ENCODE assay signal across 14 cellular contexts in the genomic region with DNA sequence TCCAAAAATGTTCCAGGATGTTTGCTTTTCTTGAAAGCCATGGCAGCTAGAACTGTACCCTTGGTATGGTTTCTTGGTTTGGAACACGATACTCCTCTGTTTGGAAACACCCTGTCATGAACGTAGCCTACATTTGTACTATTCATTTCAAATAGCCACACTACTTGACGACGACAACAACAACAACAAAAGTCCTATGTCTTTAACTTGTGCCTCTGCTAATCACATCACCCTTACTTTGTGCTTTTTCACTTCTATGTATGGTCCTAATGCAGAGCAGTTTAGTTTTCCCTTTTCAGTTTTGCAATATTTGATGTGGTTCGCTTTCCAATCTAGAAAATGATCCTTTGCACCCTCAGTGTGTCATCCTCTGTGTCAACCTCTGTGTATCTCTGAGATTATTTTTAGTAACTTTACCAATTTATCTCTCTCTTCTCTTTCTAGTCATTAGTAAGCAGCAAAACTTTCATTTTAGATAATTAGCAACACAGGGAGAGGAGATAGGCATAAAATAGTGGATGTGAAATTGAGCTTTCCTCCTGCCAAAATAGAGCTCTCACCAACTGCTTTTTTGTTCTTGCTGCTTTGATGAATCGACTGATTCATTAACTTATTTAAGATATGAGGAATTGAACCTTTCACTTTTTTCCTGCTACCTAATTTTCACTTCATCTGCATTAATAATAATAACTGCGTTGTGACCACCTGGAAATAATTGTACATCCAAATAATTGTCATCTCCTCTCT. TPM values are rescaled to one million over a fixed set of nuclear protein-coding genes. Genes with fewer than 3 reads are reported as not detected.
DNase-seq lines count a peak whose midpoint lies in the region; ATAC-seq lines count a peak whose summit lies in the region.
"Had no signal": no experiment of that assay in that cellular context is flagged by ENCODE, and none has a peak within 500 bp of the region (broad histone marks: within the 10 kb centered on the region; RNA-seq: fewer than 3 reads in every experiment).

No MANE protein-coding gene starts in this region.

- H3K4me3 Mint-ChIP-seq in activated T-cell treated with anti-CD3 and anti-CD28 coated beads, Interleukin-2, amount 50 U/mL, for 72 hours: peak overlapping the region; percentile 2 to 65
- H3K4me3 Mint-ChIP-seq: activated CD4-positive, alpha-beta memory T cell treated with anti-CD3 and anti-CD28 coated beads for 36 hours had no signal

- peak overlapping the region; percentile 42 for H2AFZ ChIP-seq in GM23248

- H3K4me1 ChIP-seq in GM23248 (ENCODE audit: insufficient read depth): peaks cover 46% of the 10 kb centered on the region
- H3K4me1 ChIP-seq: SJSA1, uterus had no signal

- ATAC-seq in activated T-cell treated with anti-CD3 and anti-CD28 coated beads, Interleukin-2, amount 50 U/mL, for 72 hours (replicated peaks in 1 of 2): peak; percentile 88 to 91
- peak; percentile 76 for ATAC-seq in HG03460 (IDR thresholded peaks at IDR 0.05; ENCODE audit: unreplicated experiment)
- ATAC-seq in stimulated activated naive CD8-positive, alpha-beta T cell treated with anti-CD3 and anti-CD28 coated beads, Interleukin-15, Interleukin-2, amounts not matched to agents 100 U/mL and 50 U/mL, for 24 hours: peak; percentile 85
- ATAC-seq in HG03457 (IDR thresholded peaks at IDR 0.05; ENCODE audit: unreplicated experiment): no peak
- no peak for ATAC-seq in GM19467 (IDR thresholded peaks at IDR 0.05; ENCODE audit: unreplicated experiment)

- H4K20me1 ChIP-seq in GM23248 (ENCODE audit: insufficient read depth): no peaks in the 10 kb centered on the region

- peaks cover 5 to 7% of the 10 kb centered on the region in 2 donors for H3K36me3 Mint-ChIP-seq in activated T-cell treated with anti-CD3 and anti-CD28 coated beads, Interleukin-2, amount 50 U/mL, for 72 hours (ENCODE audit: insufficient read depth in 2 of 2)
- H3K36me3 Mint-ChIP-seq: activated CD4-positive, alpha-beta memory T cell treated with anti-CD3 and anti-CD28 coated beads for 36 hours had no signal

- H3K4me1 Mint-ChIP-seq in activated T-cell treated with anti-CD3 and anti-CD28 coated beads, Interleukin-2, amount 50 U/mL, for 72 hours (ENCODE audit: low read depth): peaks cover 22% of the 10 kb centered on the region

- peaks cover 6% of the 10 kb centered on the region for H3K27me3 Mint-ChIP-seq in activated T-cell treated with anti-CD3 and anti-CD28 coated beads, Interleukin-2, amount 50 U/mL, for 72 hours (ENCODE audit: low read depth)

- no peaks in the 10 kb centered on the region for H3K9me3 ChIP-seq in GM23248 (ENCODE audit: low read depth)
- H3K9me3 ChIP-seq: SJSA1, uterus had no signal

- H3K9ac ChIP-seq in GM23248: no peak overlapping the region

- H3K27ac ChIP-seq in GM23248: peak overlapping the region; percentile 80
- H3K27ac ChIP-seq: SJSA1, uterus had no signal

- peaks cover 2 to 4% of the 10 kb centered on the region in 2 donors for H3K9me3 Mint-ChIP-seq in activated T-cell treated with anti-CD3 and anti-CD28 coated beads, Interleukin-2, amount 50 U/mL, for 72 hours

- WGBS in GM23248 (ENCODE audit: low coverage in 1 of 2, low lambda C conversion rate in 2 of 2, missing lambda C conversion rate in 2 of 2), 2 experiments: 65 to 71% methylated on average over 7 of the region's 7 CpGs

- peak overlapping the region; percentile 36 for H3K27ac Mint-ChIP-seq in activated T-cell treated with anti-CD3 and anti-CD28 coated beads, Interleukin-2, amount 50 U/mL, for 72 hours
- H3K27ac Mint-ChIP-seq: activated CD4-positive, alpha-beta memory T cell treated with anti-CD3 and anti-CD28 coated beads for 36 hours had no signal

- peaks cover 43% of the 10 kb centered on the region for H3F3A ChIP-seq in GM23248 (ENCODE audit: insufficient read depth)

- no peaks in the 10 kb centered on the region for H3K36me3 ChIP-seq in GM23248 (ENCODE audit: low read depth)
- H3K36me3 ChIP-seq: SJSA1, uterus had no signal

- DNase-seq in activated T-cell treated with anti-CD3 and anti-CD28 coated beads, Interleukin-2, amount 50 U/mL, for 72 hours: no peak
- DNase-seq in activated T-cell treated with anti-CD3 and anti-CD28 coated beads for 4 hours (no peak), GM23248 (no peak)
- DNase-seq in stimulated activated naive CD8-positive, alpha-beta T cell treated with anti-CD3 and anti-CD28 coated beads, Interleukin-15, Interleukin-2, amounts not matched to agents 100 U/mL and 50 U/mL, for 24 hours: no peak
- no peak for DNase-seq in stimulated activated CD4-positive, alpha-beta T cell treated with anti-CD3 and anti-CD28 coated beads, Interleukin-4, amount 100 ng/mL, for 24 hours
- DNase-seq: activated CD4-positive, alpha-beta memory T cell treated with anti-CD3 and anti-CD28 coated beads for 36 hours; kidney glomerular epithelial cell; nucleus accumbens; uterus had no signal

- no peaks in the 10 kb centered on the region; the same call in 1 of the 2 replicates for H3K9me2 ChIP-seq in GM23248 (ENCODE audit: insufficient read depth)

- H3K27me3 ChIP-seq in GM23248 (replicated peaks; ENCODE audit: insufficient read depth): no peaks in the 10 kb centered on the region
- H3K27me3 ChIP-seq: SJSA1, uterus had no signal

- H3K4me2 ChIP-seq in GM23248 (ENCODE audit: unreplicated experiment): peak overlapping the region; percentile 61

- H3K79me2 ChIP-seq in GM23248 (ENCODE audit: insufficient read depth): no peaks in the 10 kb centered on the region

- in situ Hi-C loops in GM23248 (cut with MboI): no loop called here

- no peak overlapping the region for H3K4me3 ChIP-seq in GM23248
- H3K4me3 ChIP-seq: SJSA1, uterus had no signal

RNA-seq across cellular contexts. Expression of a gene that starts 44.1 kb away (rescaled TPM):
- total RNA-seq in activated T-cell treated with anti-CD3 and anti-CD28 coated beads, Interleukin-2, amount 50 U/mL, for 72 hours: 1 to 10 TPM; 1.6 to 2.3 TPM
- total RNA-seq in GM23248 (2014; rRNA removed; shearing (Covaris generic)): not detected in 2 replicates
- polyA plus RNA-seq in GM23248 (2016; fragmentation: Nextera tagmentation; extraction: Ambion mirVana): not detected in 2 replicates
- total RNA-seq: fibroblast of lung, SJSA1 had no signal

Comparison
In these comparisons a context has a peak if more than half of its experiments do, and no peak if none do; other contexts are left out.
1. ATAC-seq: peak in activated T-cell treated with anti-CD3 and anti-CD28 coated beads, Interleukin-2, amount 50 U/mL, for 72 hours (2 of 2), HG03460 (single experiment) and stimulated activated naive CD8-positive, alpha-beta T cell treated with anti-CD3 and anti-CD28 coated beads, Interleukin-15, Interleukin-2, amounts not matched to agents 100 U/mL and 50 U/mL, for 24 hours (single experiment); none in HG03457 (single experiment) and GM19467 (single experiment).